22 cellular contexts compared by ENCODE assay signal in the genomic region with DNA sequence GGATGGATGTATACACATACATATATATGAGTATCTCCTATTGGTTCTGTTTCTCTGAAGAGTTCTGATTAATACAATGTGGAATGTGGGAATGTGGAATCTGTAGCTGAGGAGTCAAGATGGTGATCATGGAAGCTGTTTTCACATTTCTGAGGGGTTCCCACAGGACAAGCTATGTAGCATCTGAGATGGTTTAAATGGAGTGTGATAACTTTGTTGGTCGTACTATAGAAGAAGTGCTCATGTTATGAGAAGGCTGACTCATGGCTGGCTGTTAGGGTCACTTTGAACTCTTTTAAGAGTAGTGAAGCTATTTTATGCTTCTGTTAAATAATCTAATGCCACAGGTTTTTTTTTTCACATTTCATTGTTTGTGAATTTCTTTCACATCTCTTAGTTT.
A peak's percentile ranks its signal among the peaks of the same experiment; 100 is the strongest.
DNase-seq lines count a peak whose midpoint lies in the region; ATAC-seq and TF ChIP-seq lines count a peak whose summit lies in the region.
"Had no signal": no experiment of that assay in that cellular context is flagged by ENCODE, and none has a peak within 500 bp of the region (broad histone marks: within the 10 kb centered on the region; RNA-seq: fewer than 3 reads in every experiment).

No MANE protein-coding gene starts in this region.

- H3K23ac ChIP-seq in mesenchymal stem cell (ENCODE audit: low read length in 2 of 2): no peak overlapping the region

- H3K9ac ChIP-seq in mesenchymal stem cell (ENCODE audit: low read length): no peak overlapping the region
- H3K9ac ChIP-seq: BLaER1 had no signal

- H3K27me3 Mint-ChIP-seq in glutamatergic neuron (ENCODE audit: unreplicated experiment): no peaks in the 10 kb centered on the region
- H3K27me3 Mint-ChIP-seq: CD4-positive, CD25-positive, alpha-beta regulatory T cell had no signal

- H3K27ac Mint-ChIP-seq in glutamatergic neuron (ENCODE audit: unreplicated experiment): no peak overlapping the region
- H3K27ac Mint-ChIP-seq: CD4-positive, CD25-positive, alpha-beta regulatory T cell had no signal

- no peak overlapping the region for H2AK5ac ChIP-seq in mesenchymal stem cell (ENCODE audit: low read length, severe bottlenecking)

- no peak overlapping the region for H3K27ac ChIP-seq in mesenchymal stem cell (ENCODE audit: low read length, poor library complexity, severe bottlenecking)
- H3K27ac ChIP-seq: BLaER1, PC-9, SJCRH30 had no signal

- H3K9me3 ChIP-seq in mesenchymal stem cell (ENCODE audit: control insufficient read depth, low read length): no peaks in the 10 kb centered on the region
- H3K9me3 ChIP-seq: BLaER1, SJCRH30 had no signal

- H2BK12ac ChIP-seq in mesenchymal stem cell (ENCODE audit: low read length in 2 of 2): no peak overlapping the region

- H3K36me3 Mint-ChIP-seq in glutamatergic neuron (ENCODE audit: unreplicated experiment): no peaks in the 10 kb centered on the region
- H3K36me3 Mint-ChIP-seq: CD4-positive, CD25-positive, alpha-beta regulatory T cell had no signal

- no peak overlapping the region for H3K4me2 ChIP-seq in mesenchymal stem cell (ENCODE audit: low read length, poor library complexity, severe bottlenecking)
- H3K4me2 ChIP-seq: BLaER1, PC-9 had no signal

- ATAC-seq in GM19452 (IDR thresholded peaks at IDR 0.05; ENCODE audit: unreplicated experiment): no peak
- ATAC-seq: Right ventricle myocardium inferior, SK-N-SH treated with all-trans-retinoic acid at 6 μM for 48 hours had no signal

- no CpG with 5 or more reads among the region's 1 CpG for WGBS in mesenchymal stem cell

- no peak overlapping the region for H3K4ac ChIP-seq in mesenchymal stem cell (ENCODE audit: low read depth in 1 of 2, low read length in 2 of 2)

- no peak overlapping the region for H4K91ac ChIP-seq in mesenchymal stem cell (ENCODE audit: low read length)

- peak; percentile 1 for DNase-seq in ELR (ENCODE audit: low read depth)
- DNase-seq in astrocyte of the spinal cord (ENCODE audit: low read depth, low spot score): peak; percentile 46
- DNase-seq in mesenchymal stem cell: peak; percentile 18
- DNase-seq in glutamatergic neuron: no peak
- DNase-seq in NCI-H1092 (lab: John Stamatoyannopoulos, UW): no peak
- DNase-seq in NK-92 treated with Interleukin-12 subunit alpha and Interleukin-12 subunit beta, amount 100 ng/mL, for 24 hours (lab: John Stamatoyannopoulos, UW): no peak
- DNase-seq: CD4-positive, CD25-positive, alpha-beta regulatory T cell; COR-L47; Karpas-422; NCI-H1092 treated with DMSO at 0.1 percent for 48 hours; NCI-H1436 treated with DMSO at 0.1 percent for 48 hours; NCI-H187 treated with DMSO at 0.1 percent for 48 hours; NCI-H2107; NCI-H446; NCI-H524 treated with DMSO at 0.1 percent for 48 hours; NCI-H774; PC-9; SJCRH30 had no signal

- H2AFZ ChIP-seq in mesenchymal stem cell (ENCODE audit: low read depth, low read length): no peak overlapping the region
- H2AFZ ChIP-seq: PC-9 had no signal

- H3K14ac ChIP-seq in mesenchymal stem cell (ENCODE audit: low read length in 2 of 2): no peak overlapping the region

- no peak for TF ChIP-seq CTCF in astrocyte of the spinal cord (IDR thresholded peaks at IDR 0.05; ENCODE audit: low read depth, low read length)
- TF ChIP-seq CTCF in glutamatergic neuron (IDR thresholded peaks at IDR 0.05; ENCODE audit: partially characterized antibody, unreplicated experiment): no peak

- H3K18ac ChIP-seq in mesenchymal stem cell (ENCODE audit: low read depth in 1 of 2, low read length in 2 of 2): no peak overlapping the region

- H3K27me3 ChIP-seq in mesenchymal stem cell (ENCODE audit: control insufficient read depth in 1 of 2, insufficient read depth in 1 of 2, low read length in 2 of 2): no peaks in the 10 kb centered on the region
- H3K27me3 ChIP-seq: BLaER1, SJCRH30 had no signal

- no peak overlapping the region for H4K8ac ChIP-seq in mesenchymal stem cell (ENCODE audit: low read length)

- H2BK15ac ChIP-seq in mesenchymal stem cell (ENCODE audit: low read depth, poor library complexity, severe bottlenecking): no peak overlapping the region

- no peak overlapping the region for H2BK5ac ChIP-seq in mesenchymal stem cell (ENCODE audit: low read depth, low read length, poor library complexity, severe bottlenecking)

- in situ Hi-C loops in astrocyte of the spinal cord (cut with HindIII; ENCODE audit: low sequenced_read_pairs): no loop called here

- H3K4me1 ChIP-seq in mesenchymal stem cell (ENCODE audit: control insufficient read depth, insufficient read depth, low read depth, low read length): no peaks in the 10 kb centered on the region
- H3K4me1 ChIP-seq: BLaER1, SJCRH30 had no signal

- no peak overlapping the region for H3K4me3 Mint-ChIP-seq in glutamatergic neuron (ENCODE audit: unreplicated experiment)
- H3K4me3 Mint-ChIP-seq: CD4-positive, CD25-positive, alpha-beta regulatory T cell had no signal

- H3K79me1 ChIP-seq in mesenchymal stem cell (replicated peaks; ENCODE audit: low read length, poor library complexity, severe bottlenecking): no peaks in the 10 kb centered on the region

- H3K4me1 Mint-ChIP-seq in glutamatergic neuron (ENCODE audit: low read depth, unreplicated experiment): no peaks in the 10 kb centered on the region
- H3K4me1 Mint-ChIP-seq: CD4-positive, CD25-positive, alpha-beta regulatory T cell had no signal

- H2BK120ac ChIP-seq in mesenchymal stem cell (ENCODE audit: low read depth, low read length): no peak overlapping the region

- H3K4me3 ChIP-seq in astrocyte of the spinal cord (ENCODE audit: low read depth, low read length) (no peak overlapping the region), mesenchymal stem cell (ENCODE audit: insufficient read depth in 1 of 2, low read depth in 1 of 2, low read length in 2 of 2) (no peak overlapping the region)
- H3K4me3 ChIP-seq: BLaER1, PC-9, SJCRH30 had no signal

- H3K9me3 Mint-ChIP-seq in glutamatergic neuron (ENCODE audit: unreplicated experiment): no peaks in the 10 kb centered on the region

- H3K36me3 ChIP-seq in mesenchymal stem cell (ENCODE audit: control insufficient read depth in 1 of 2, insufficient read depth in 2 of 2, low read depth in 1 of 2, low read length in 2 of 2): no peaks in the 10 kb centered on the region
- H3K36me3 ChIP-seq: BLaER1, SJCRH30 had no signal

Comparison
In these comparisons a context has a peak if more than half of its experiments do, and no peak if none do; other contexts are left out.
1. DNase-seq: peak in ELR (single experiment), astrocyte of the spinal cord (single experiment) and mesenchymal stem cell (single experiment); none in glutamatergic neuron (single experiment), NCI-H1092 (single experiment) and NK-92 treated with Interleukin-12 subunit alpha and Interleukin-12 subunit beta, amount 100 ng/mL, for 24 hours (single experiment).